Comparison of ENCODE assay signal across 1 cellular context in genomic region chr13:98202026-98202425, GRCh38.
TF ChIP-seq lines count a peak whose summit lies in the region.

No MANE protein-coding gene starts in this region.

TF ChIP-seq in liver, 16 proteins besides CTCF, POLR2A, EP300 and RAD21 (continued from another document):
- no peak for TF ChIP-seq REST (IDR thresholded peaks at IDR 0.05)
